ENCODE assay signal across 24 cellular contexts in the genomic region with DNA sequence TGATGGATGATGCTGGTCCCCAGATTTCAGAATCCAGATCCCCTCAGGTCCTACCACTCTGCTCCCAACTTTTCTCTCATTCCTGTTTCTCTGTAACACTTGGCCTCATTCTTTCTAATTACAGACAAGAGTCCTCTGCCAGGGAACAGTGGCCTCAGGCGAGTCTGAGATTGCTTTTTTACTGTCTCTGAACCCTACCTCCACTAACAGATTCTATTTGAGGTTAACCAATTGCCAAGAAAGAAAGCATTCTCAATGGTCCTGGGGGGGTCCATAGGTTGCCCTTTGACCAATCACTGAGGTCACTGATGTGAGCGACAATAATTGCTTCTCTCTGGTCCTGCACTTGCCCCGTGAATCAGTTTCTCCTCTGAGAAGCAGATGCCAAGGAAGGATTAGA.
"Had no signal": no experiment of that assay in that cellular context is flagged by ENCODE, and none has a peak within 500 bp of the region (broad histone marks: within the 10 kb centered on the region; RNA-seq: fewer than 3 reads in every experiment).

No MANE protein-coding gene starts in this region.

- H3K4me1 ChIP-seq: colonic mucosa, esophagus muscularis mucosa, esophagus squamous epithelium, foreskin keratinocyte, gastrocnemius medialis, gastroesophageal sphincter, heart left ventricle, heart right ventricle had no signal

- H3K36me3 ChIP-seq: colonic mucosa, esophagus muscularis mucosa, esophagus squamous epithelium, gastrocnemius medialis, gastroesophageal sphincter, heart left ventricle, heart right ventricle had no signal

- DNase-seq: colonic mucosa; cortex of kidney; dermis blood vessel endothelial cell; dorsolateral prefrontal cortex; effector CD4-positive, alpha-beta T cell; effector CD8-positive, alpha-beta T cell; effector memory CD4-positive, alpha-beta T cell; effector memory CD8-positive, alpha-beta T cell; endodermal cell; erythroblast; esophagus squamous epithelium; foreskin fibroblast; foreskin keratinocyte; foreskin melanocyte; gastrocnemius medialis; glutamatergic neuron; head of caudate nucleus; heart left ventricle; heart right ventricle had no signal

- H3K27ac ChIP-seq: colonic mucosa, coronary artery, dorsolateral prefrontal cortex, epithelial cell of prostate, esophagus muscularis mucosa, esophagus squamous epithelium, foreskin keratinocyte, gastrocnemius medialis, gastroesophageal sphincter, heart left ventricle, heart right ventricle had no signal

- H3K9me3 ChIP-seq: colonic mucosa, esophagus muscularis mucosa, esophagus squamous epithelium, gastrocnemius medialis, gastroesophageal sphincter had no signal

- H3K4me3 ChIP-seq: colonic mucosa, coronary artery, dorsolateral prefrontal cortex, esophagus muscularis mucosa, esophagus squamous epithelium, gastrocnemius medialis, gastroesophageal sphincter, heart left ventricle, heart right ventricle had no signal

- H3K27me3 ChIP-seq: colonic mucosa, dorsolateral prefrontal cortex, esophagus muscularis mucosa, esophagus squamous epithelium, foreskin keratinocyte, gastrocnemius medialis, gastroesophageal sphincter, heart left ventricle, heart right ventricle had no signal

- ATAC-seq: effector memory CD8-positive, alpha-beta T cell; esophagus mucosa; foreskin keratinocyte; gastrocnemius medialis; gastroesophageal sphincter; heart left ventricle; heart right ventricle had no signal
